In the genomic region with DNA sequence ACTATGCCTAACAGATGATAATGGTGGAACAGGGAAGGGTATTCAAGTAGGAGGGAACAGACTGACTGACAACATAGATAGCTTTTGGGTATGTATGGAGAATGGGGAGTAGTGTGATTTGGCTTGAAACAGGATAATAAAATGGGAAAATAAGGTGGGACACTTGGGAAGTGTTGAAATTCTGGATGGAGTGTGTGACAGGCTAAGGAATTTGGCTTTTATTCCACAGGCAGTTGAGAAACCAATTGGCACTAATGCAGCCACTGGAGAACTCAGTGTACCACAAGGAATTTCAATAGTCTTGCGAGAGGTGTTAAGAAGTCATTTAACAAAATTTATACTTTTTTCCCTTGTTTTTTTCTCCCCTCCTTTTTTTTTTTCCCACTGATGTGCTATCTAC, we compare ENCODE assay signal across 5 cellular contexts.
"Had no signal": no experiment of that assay in that cellular context is flagged by ENCODE, and none has a peak within 500 bp of the region (broad histone marks: within the 10 kb centered on the region; RNA-seq: fewer than 3 reads in every experiment).

No MANE protein-coding gene starts in this region.

- H3K4me3 ChIP-seq: GM23338, K562 had no signal

- DNase-seq: H9, HCEC 1CT, IMR-90 had no signal

- ATAC-seq: GM23338, K562 had no signal

- H3K27ac Mint-ChIP-seq: GM23338, H9 had no signal

- H3K4me3 Mint-ChIP-seq: GM23338, H9 had no signal
